Comparison of ENCODE assay signal across 32 cellular contexts in genomic region chr2:127690696-127691095, GRCh38. TPM values are rescaled to one million over a fixed set of nuclear protein-coding genes. Genes with fewer than 3 reads are reported as not detected.
"Had no signal": no experiment of that assay in that cellular context is flagged by ENCODE, and none has a peak within 500 bp of the region (broad histone marks: within the 10 kb centered on the region; RNA-seq: fewer than 3 reads in every experiment).

No MANE protein-coding gene starts in this region.

- H3K27me3 ChIP-seq: ovary, suprapubic skin, testis, tibial artery, transverse colon, upper lobe of right lung, uterus had no signal

- H3K4me3 ChIP-seq: neural progenitor cell, ovary, psoas muscle, skin epidermis, smooth muscle cell, spleen, suprapubic skin, testis, tibial artery, transverse colon, upper lobe of right lung, uterus had no signal

- H2AFZ ChIP-seq: neural progenitor cell, parathyroid adenoma had no signal

- H3K9ac ChIP-seq: neural progenitor cell, parathyroid adenoma had no signal

- H3K9me3 ChIP-seq: ovary, psoas muscle, testis, tibial artery, upper lobe of right lung, uterus had no signal

- DNase-seq: naive thymus-derived CD4-positive, alpha-beta T cell; natural killer cell; occipital lobe; ovary; posterior cingulate gyrus; psoas muscle; spleen; stimulated activated CD4-positive, alpha-beta T cell treated with anti-CD3 and anti-CD28 coated beads, Interleukin-12 subunit alpha, Interleukin-12 subunit beta, amount 100 ng/mL, for 4 hours; stimulated activated CD4-positive, alpha-beta T cell treated with anti-CD3 and anti-CD28 coated beads, Interleukin-1b, Interleukin-23, amount 100 ng/mL, for 48 hours; stimulated activated CD4-positive, alpha-beta T cell treated with anti-CD3 and anti-CD28 coated beads, Interleukin-4, amount 100 ng/mL, for 1 hour; stimulated activated CD4-positive, alpha-beta T cell treated with anti-CD3 and anti-CD28 coated beads, Interleukin-4, amount 100 ng/mL, for 4 hours; stimulated activated CD8-positive, alpha-beta memory T cell treated with anti-CD3 and anti-CD28 coated beads, Interleukin-4, amount 100 ng/mL, for 48 hours; stimulated activated naive CD4-positive, alpha-beta T cell; stimulated activated naive CD8-positive, alpha-beta T cell treated with anti-CD3 and anti-CD28 coated beads, Interleukin-15, amount 100 ng/mL, for 72 hours; stimulated activated naive CD8-positive, alpha-beta T cell treated with anti-CD3 and anti-CD28 coated beads, Interleukin-15, Interleukin-2, amounts not matched to agents 100 U/mL and 50 U/mL, for 24 hours; substantia nigra; testis; tibial artery; transverse colon; upper lobe of right lung; uterus had no signal

- H3K79me2 ChIP-seq: parathyroid adenoma had no signal

- ATAC-seq: naive thymus-derived CD4-positive, alpha-beta T cell; natural killer cell; psoas muscle; sciatic nerve; stimulated activated memory B cell treated with anti-CD40 and anti-IgM and Interleukin-4, amounts not matched to agents 10 μg/mL and 1 μg/mL and 100 μg/mL, for 72 hours; stimulated activated naive CD8-positive, alpha-beta T cell treated with anti-CD3 and anti-CD28 coated beads, Interleukin-15, amount 100 ng/mL, for 72 hours; stimulated activated naive CD8-positive, alpha-beta T cell treated with anti-CD3 and anti-CD28 coated beads, Interleukin-15, Interleukin-2, amounts not matched to agents 100 U/mL and 50 U/mL, for 24 hours; upper lobe of right lung had no signal

- H3K27ac ChIP-seq: neural progenitor cell, ovary, parathyroid adenoma, psoas muscle, skin epidermis, spleen, suprapubic skin, testis, tibial artery, transverse colon, upper lobe of right lung, uterus had no signal

- H3K4me2 ChIP-seq: neural progenitor cell, smooth muscle cell had no signal

- H3K36me3 ChIP-seq: neural progenitor cell, ovary, spleen, suprapubic skin, tibial artery, transverse colon, upper lobe of right lung, uterus had no signal

- H3K4me1 ChIP-seq: parathyroid adenoma, psoas muscle, upper lobe of right lung, uterus had no signal

RNA-seq across cellular contexts. Expression of gene SFT2D3, which starts 10.6 kb away (rescaled TPM):
- polyA plus RNA-seq: smooth muscle cell had no signal

RNA-seq across cellular contexts. Expression of gene LIMS2, which starts 15.4 kb away (rescaled TPM):
- polyA plus RNA-seq: neural cell had no signal

RNA-seq across cellular contexts. Expression of gene GPR17, which starts 44.7 kb away (rescaled TPM):
- total RNA-seq: naive thymus-derived CD4-positive, alpha-beta T cell; natural killer cell; osteoblast; ovary; progenitor cell of endocrine pancreas; renal cortical epithelial cell; smooth muscle cell had no signal
- polyA plus RNA-seq: naive thymus-derived CD4-positive, alpha-beta T cell; neural cell; smooth muscle cell had no signal
